Comparison of ENCODE assay signal across 15 cellular contexts in the genomic region with DNA sequence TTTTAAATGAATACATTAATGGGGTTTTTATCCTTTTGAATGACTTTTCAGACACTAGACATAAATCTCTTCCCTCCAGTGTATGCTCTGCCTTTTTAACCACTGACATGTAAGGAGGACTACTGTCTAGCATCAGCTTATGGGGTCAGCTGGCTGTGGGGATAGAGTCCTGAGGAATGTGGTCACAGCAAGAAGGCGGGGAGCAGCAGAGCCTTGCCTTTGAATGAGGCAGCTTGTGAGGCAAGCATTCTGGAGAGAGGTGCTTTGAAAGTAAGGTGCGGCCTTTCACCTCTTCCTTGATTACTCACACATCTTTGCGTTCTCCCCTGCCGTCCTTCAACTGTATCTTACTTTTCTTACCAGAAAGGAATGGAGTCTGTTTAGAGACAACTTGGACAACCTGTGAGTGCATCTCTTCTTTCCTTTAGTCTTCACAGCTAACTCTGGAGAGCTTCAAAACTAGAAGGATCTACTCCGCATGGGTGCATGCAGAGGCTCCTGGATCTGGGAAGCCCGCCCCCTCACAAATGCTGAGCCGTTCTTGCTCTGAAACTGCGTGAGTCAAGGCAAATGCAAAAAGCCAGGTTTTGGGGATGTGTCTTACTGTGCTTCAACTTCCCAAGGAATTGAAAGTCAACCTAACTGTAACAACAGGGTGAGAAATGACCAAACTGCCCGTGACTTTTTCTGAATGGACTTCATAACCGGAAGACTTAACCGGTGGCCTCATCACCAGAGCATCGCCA. TPM values are rescaled to one million over a fixed set of nuclear protein-coding genes. Genes with fewer than 3 reads are reported as not detected.
A peak's percentile ranks its signal among the peaks of the same experiment; 100 is the strongest.
DNase-seq lines count a peak whose midpoint lies in the region; ATAC-seq and TF ChIP-seq lines count a peak whose summit lies in the region.
"Had no signal": no experiment of that assay in that cellular context is flagged by ENCODE, and none has a peak within 500 bp of the region (broad histone marks: within the 10 kb centered on the region; RNA-seq: fewer than 3 reads in every experiment).

No MANE protein-coding gene starts in this region.

- H3K4me1 Mint-ChIP-seq in activated CD8-positive, alpha-beta T cell treated with anti-CD3 and anti-CD28 coated beads, Interleukin-2, amount 10 ng/mL, durations not matched to agents 7 days and 5 days (ENCODE audit: low read depth) = peaks cover 43% of the 10 kb centered on the region
- peaks cover 14 to 32% of the 10 kb centered on the region in 2 donors for H3K4me1 Mint-ChIP-seq in stimulated activated naive B cell treated with anti-CD40 and anti-IgM and Interleukin-4, amounts not matched to agents 10 μg/mL and 1 μg/mL and 100 μg/mL, for 72 hours
- H3K4me1 Mint-ChIP-seq: GM23338 had no signal

- peak overlapping the region; percentile 49 for H3K27ac Mint-ChIP-seq in activated CD8-positive, alpha-beta T cell treated with anti-CD3 and anti-CD28 coated beads, Interleukin-2, amount 10 ng/mL, durations not matched to agents 7 days and 5 days
- peak overlapping the region; percentile 59 for H3K27ac Mint-ChIP-seq in stimulated activated naive B cell treated with anti-CD40 and anti-IgM and Interleukin-4, amounts not matched to agents 10 μg/mL and 1 μg/mL and 100 μg/mL, for 72 hours
- H3K27ac Mint-ChIP-seq: GM23338 had no signal

- H3K4me1 ChIP-seq in cardiac muscle cell (ENCODE audit: low read depth) = peaks cover 13% of the 10 kb centered on the region
- no peaks in the 10 kb centered on the region for H3K4me1 ChIP-seq in right cardiac atrium (ENCODE audit: control insufficient read depth, insufficient read depth, low read length)
- H3K4me1 ChIP-seq in osteoblast (ENCODE audit: insufficient read depth, low read length) = no peaks in the 10 kb centered on the region
- H3K4me1 ChIP-seq: body of pancreas, psoas muscle had no signal

- intact Hi-C loops in right cardiac atrium (cut with DNase I) = no loop called here

- H3K4me3 Mint-ChIP-seq in activated CD8-positive, alpha-beta T cell treated with anti-CD3 and anti-CD28 coated beads, Interleukin-2, amount 10 ng/mL, durations not matched to agents 7 days and 5 days = no peak overlapping the region
- no peak overlapping the region for H3K4me3 Mint-ChIP-seq in stimulated activated naive B cell treated with anti-CD40 and anti-IgM and Interleukin-4, amounts not matched to agents 10 μg/mL and 1 μg/mL and 100 μg/mL, for 72 hours
- H3K4me3 Mint-ChIP-seq: GM23338 had no signal

- TF ChIP-seq CTCF in cardiac muscle cell (IDR thresholded peaks at IDR 0.05; ENCODE audit: low read depth, low read length) = no peak
- no peak for TF ChIP-seq CTCF in osteoblast (IDR thresholded peaks at IDR 0.05; ENCODE audit: extremely low read depth, low read depth, low read length)

- 92% methylated on average over 12 of the region's 12 CpGs for WGBS in right cardiac atrium

- no peaks in the 10 kb centered on the region for H3K9me3 Mint-ChIP-seq in activated CD8-positive, alpha-beta T cell treated with anti-CD3 and anti-CD28 coated beads, Interleukin-2, amount 10 ng/mL, durations not matched to agents 7 days and 5 days (ENCODE audit: insufficient read depth)
- no peaks in the 10 kb centered on the region for H3K9me3 Mint-ChIP-seq in stimulated activated naive B cell treated with anti-CD40 and anti-IgM and Interleukin-4, amounts not matched to agents 10 μg/mL and 1 μg/mL and 100 μg/mL, for 72 hours
- H3K9me3 Mint-ChIP-seq: GM23338 had no signal

- no peak overlapping the region for H2AFZ ChIP-seq in osteoblast (ENCODE audit: low read length)
- H2AFZ ChIP-seq: GM23338 had no signal

- no peak overlapping the region for H3K4me3 ChIP-seq in cardiac muscle cell
- H3K4me3 ChIP-seq in right cardiac atrium (ENCODE audit: low read length) = no peak overlapping the region
- H3K4me3 ChIP-seq in osteoblast (ENCODE audit: insufficient read depth, low read length) = no peak overlapping the region
- H3K4me3 ChIP-seq: body of pancreas, GM23338, psoas muscle had no signal

- H3K36me3 Mint-ChIP-seq in activated CD8-positive, alpha-beta T cell treated with anti-CD3 and anti-CD28 coated beads, Interleukin-2, amount 10 ng/mL, durations not matched to agents 7 days and 5 days (ENCODE audit: low read depth) = peaks cover 81% of the 10 kb centered on the region
- H3K36me3 Mint-ChIP-seq in stimulated activated naive B cell treated with anti-CD40 and anti-IgM and Interleukin-4, amounts not matched to agents 10 μg/mL and 1 μg/mL and 100 μg/mL, for 72 hours = peaks cover 34 to 47% of the 10 kb centered on the region in 2 donors

- H3K9me3 ChIP-seq in cardiac muscle cell (ENCODE audit: low read depth) = no peaks in the 10 kb centered on the region
- no peaks in the 10 kb centered on the region for H3K9me3 ChIP-seq in right cardiac atrium (ENCODE audit: control insufficient read depth, low read length)
- H3K9me3 ChIP-seq in osteoblast (ENCODE audit: low read depth, low read length) = no peaks in the 10 kb centered on the region
- H3K9me3 ChIP-seq: body of pancreas, psoas muscle had no signal

- POLR2A ChIA-PET in activated CD8-positive, alpha-beta T cell treated with anti-CD3 and anti-CD28 coated beads, Interleukin-2, amount 10 ng/mL, durations not matched to agents 7 days and 5 days (lab: Charles Lee) = interaction anchor here (0.7 kb wide), 1 partner anchor 41 kb away, joined by 3 read pairs; no protein-coding TSS in a partner anchor

- CTCF ChIA-PET in activated CD8-positive, alpha-beta T cell treated with anti-CD3 and anti-CD28 coated beads, Interleukin-2, amount 10 ng/mL, durations not matched to agents 7 days and 5 days (lab: Charles Lee) = interaction anchor here (0.8 to 4.8 kb wide), 7 partner anchors 9 to 291 kb away, joined by 3 to 32 read pairs (median 4); a partner anchor contains a TSS

- DNase-seq in cardiac muscle cell (ENCODE audit: low read depth in 1 of 2, low spot score in 1 of 2) (no peak), right cardiac atrium (no peak), islet precursor cell (peak; percentile 67), NCI-H1436 (lab: John Stamatoyannopoulos, UW) (no peak), osteoblast (ENCODE audit: insufficient read length, low spot score, missing footprints) (no peak)
- DNase-seq in activated CD8-positive, alpha-beta T cell treated with anti-CD3 and anti-CD28 coated beads, Interleukin-2, amount 10 ng/mL, durations not matched to agents 7 days and 5 days = peak; percentile 18
- DNase-seq in stimulated activated naive B cell treated with anti-CD40 and anti-IgM and Interleukin-4, amounts not matched to agents 10 μg/mL and 1 μg/mL and 100 μg/mL, for 72 hours = no peak
- DNase-seq: activated effector memory CD4-positive, alpha-beta T cell treated with Interleukin-2 at 50 U/mL for 16 hours; body of pancreas; effector CD4-positive, alpha-beta T cell; NCI-H774 had no signal

- no peaks in the 10 kb centered on the region for H3K27me3 ChIP-seq in cardiac muscle cell
- H3K27me3 ChIP-seq in right cardiac atrium (ENCODE audit: control insufficient read depth, insufficient read depth) = no peaks in the 10 kb centered on the region
- H3K27me3 ChIP-seq in osteoblast (ENCODE audit: insufficient read depth, low read length) = no peaks in the 10 kb centered on the region
- H3K27me3 ChIP-seq: body of pancreas had no signal

- no peak for ATAC-seq in right cardiac atrium
- ATAC-seq in activated CD8-positive, alpha-beta T cell treated with anti-CD3 and anti-CD28 coated beads, Interleukin-2, amount 10 ng/mL, durations not matched to agents 7 days and 5 days = no peak
- no peak for ATAC-seq in stimulated activated naive B cell treated with anti-CD40 and anti-IgM and Interleukin-4, amounts not matched to agents 10 μg/mL and 1 μg/mL and 100 μg/mL, for 72 hours (replicated peaks)
- ATAC-seq in GM21367 (IDR thresholded peaks at IDR 0.05; ENCODE audit: unreplicated experiment) = no peak
- ATAC-seq: activated CD4-positive, CD25-positive, alpha-beta regulatory T cell treated with anti-CD3 and anti-CD28 coated beads, Interleukin-2, amount 50 U/mL, for 24 hours; body of pancreas; GM23338; psoas muscle had no signal

- H3K27ac ChIP-seq in cardiac muscle cell = peak overlapping the region; percentile 64
- H3K27ac ChIP-seq in right cardiac atrium (ENCODE audit: low read length) = no peak overlapping the region
- no peak overlapping the region for H3K27ac ChIP-seq in osteoblast (ENCODE audit: low read depth, low read length)
- H3K27ac ChIP-seq: body of pancreas, psoas muscle had no signal

- no peaks in the 10 kb centered on the region for H4K20me1 ChIP-seq in osteoblast (ENCODE audit: insufficient read depth, low read length)

- no peaks in the 10 kb centered on the region for H3K79me2 ChIP-seq in osteoblast (ENCODE audit: insufficient read depth, low read length)

- H3K4me2 ChIP-seq in osteoblast (ENCODE audit: insufficient read depth, low read length) = no peak overlapping the region
- H3K4me2 ChIP-seq: GM23338 had no signal

- peaks cover 48% of the 10 kb centered on the region for H3K36me3 ChIP-seq in cardiac muscle cell
- peaks cover 84% of the 10 kb centered on the region for H3K36me3 ChIP-seq in osteoblast (ENCODE audit: insufficient read depth, low read length)

- no peaks in the 10 kb centered on the region for H3K27me3 Mint-ChIP-seq in activated CD8-positive, alpha-beta T cell treated with anti-CD3 and anti-CD28 coated beads, Interleukin-2, amount 10 ng/mL, durations not matched to agents 7 days and 5 days (ENCODE audit: low read depth)
- H3K27me3 Mint-ChIP-seq in stimulated activated naive B cell treated with anti-CD40 and anti-IgM and Interleukin-4, amounts not matched to agents 10 μg/mL and 1 μg/mL and 100 μg/mL, for 72 hours = no peaks in the 10 kb centered on the region

RNA-seq across cellular contexts. Expression of a gene that starts 49.9 kb away (rescaled TPM):
- total RNA-seq in cardiac muscle cell (18.2 and 28.8 TPM in 2 replicates), right cardiac atrium (10 to 100 TPM; 11.4 to 21.2 (median 18.2) TPM), osteoblast (49.5 and 51.0 TPM in 2 replicates)
- polyA plus RNA-seq in cardiac muscle cell (9.3 and 13.6 TPM in 2 replicates), right cardiac atrium (4.8 TPM)
- total RNA-seq in activated CD8-positive, alpha-beta T cell treated with anti-CD3 and anti-CD28 coated beads, Interleukin-2, amount 10 ng/mL, durations not matched to agents 7 days and 5 days = 100 to 1,000 TPM; 214 to 225 TPM

RNA-seq across cellular contexts. Expression of a gene that starts 52.5 kb away (rescaled TPM):
- total RNA-seq in cardiac muscle cell (54.2 and 80.1 TPM in 2 replicates), right cardiac atrium (10 to 100 TPM; 43.6 to 48.0 (median 45.0) TPM), osteoblast (22.8 and 30.6 TPM in 2 replicates)
- polyA plus RNA-seq in cardiac muscle cell (61.0 and 89.2 TPM in 2 replicates), right cardiac atrium (33.8 TPM)
- 10 to 100 TPM; 88.9 to 90.4 TPM for total RNA-seq in activated CD8-positive, alpha-beta T cell treated with anti-CD3 and anti-CD28 coated beads, Interleukin-2, amount 10 ng/mL, durations not matched to agents 7 days and 5 days

Comparison
In these comparisons a context has a peak if more than half of its experiments do, and no peak if none do; other contexts are left out.
1. DNase-seq: peak in activated CD8-positive, alpha-beta T cell treated with anti-CD3 and anti-CD28 coated beads, Interleukin-2, amount 10 ng/mL, durations not matched to agents 7 days and 5 days (single experiment) and islet precursor cell (single experiment); none in cardiac muscle cell (0 of 2), right cardiac atrium (0 of 3), stimulated activated naive B cell treated with anti-CD40 and anti-IgM and Interleukin-4, amounts not matched to agents 10 μg/mL and 1 μg/mL and 100 μg/mL, for 72 hours (single experiment), NCI-H1436 (single experiment) and osteoblast (single experiment).